22 cellular contexts compared by ENCODE assay signal in the genomic region with DNA sequence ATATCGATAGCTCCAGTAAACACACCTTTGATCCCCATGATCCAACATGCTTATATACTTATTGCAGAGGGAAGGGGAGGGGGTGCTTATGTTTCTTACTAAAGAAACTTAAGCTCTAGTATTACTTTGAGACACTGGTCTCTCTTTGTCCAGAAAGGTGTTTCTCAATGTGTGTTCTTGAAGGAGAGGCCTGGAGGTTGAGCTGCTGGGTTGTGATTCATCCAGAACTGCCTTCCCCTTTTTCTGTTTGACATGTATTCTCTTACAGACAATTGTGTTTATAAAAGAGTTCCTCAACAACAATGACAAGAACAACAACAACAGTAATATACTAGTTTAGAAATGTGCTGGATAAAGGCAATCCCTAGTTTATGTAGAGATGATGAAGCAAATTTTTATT.
"Had no signal": no experiment of that assay in that cellular context is flagged by ENCODE, and none has a peak within 500 bp of the region (broad histone marks: within the 10 kb centered on the region; RNA-seq: fewer than 3 reads in every experiment).

No MANE protein-coding gene starts in this region.

- H3K4me3 ChIP-seq: pancreas, prostate gland, right lobe of liver, sigmoid colon, stomach, thoracic aorta, thyroid gland, tibial nerve, upper lobe of left lung, uterus had no signal

- FAIRE-seq: pancreas, small intestine had no signal

- DNase-seq: naive thymus-derived CD8-positive, alpha-beta T cell; nephron progenitor cell; nucleus accumbens; pancreas; right cardiac atrium; right lobe of liver; sigmoid colon; small intestine; stimulated activated CD4-positive, alpha-beta T cell treated with anti-CD3 and anti-CD28 coated beads, Interleukin-15, amount 100 ng/mL, for 24 hours; stimulated activated CD4-positive, alpha-beta T cell treated with anti-CD3 and anti-CD28 coated beads, Interleukin-2, amount 100 ng/mL, for 24 hours; stimulated activated CD4-positive, alpha-beta T cell treated with anti-CD3 and anti-CD28 coated beads, Interleukin-2, amount 100 ng/mL, for 48 hours; stimulated activated CD4-positive, alpha-beta T cell treated with anti-CD3 and anti-CD28 coated beads, Interleukin-4, amount 100 ng/mL, for 24 hours; stimulated activated naive B cell treated with anti-CD40 and anti-IgM and Interleukin-4, amounts not matched to agents 10 μg/mL and 1 μg/mL and 100 μg/mL, for 72 hours; stimulated activated naive CD4-positive, alpha-beta T cell treated with Interleukin-2 at 50 U/mL for 16 hours; stomach; thyroid gland; trophoblast cell; upper lobe of left lung; uterus had no signal
